In the genomic region with DNA sequence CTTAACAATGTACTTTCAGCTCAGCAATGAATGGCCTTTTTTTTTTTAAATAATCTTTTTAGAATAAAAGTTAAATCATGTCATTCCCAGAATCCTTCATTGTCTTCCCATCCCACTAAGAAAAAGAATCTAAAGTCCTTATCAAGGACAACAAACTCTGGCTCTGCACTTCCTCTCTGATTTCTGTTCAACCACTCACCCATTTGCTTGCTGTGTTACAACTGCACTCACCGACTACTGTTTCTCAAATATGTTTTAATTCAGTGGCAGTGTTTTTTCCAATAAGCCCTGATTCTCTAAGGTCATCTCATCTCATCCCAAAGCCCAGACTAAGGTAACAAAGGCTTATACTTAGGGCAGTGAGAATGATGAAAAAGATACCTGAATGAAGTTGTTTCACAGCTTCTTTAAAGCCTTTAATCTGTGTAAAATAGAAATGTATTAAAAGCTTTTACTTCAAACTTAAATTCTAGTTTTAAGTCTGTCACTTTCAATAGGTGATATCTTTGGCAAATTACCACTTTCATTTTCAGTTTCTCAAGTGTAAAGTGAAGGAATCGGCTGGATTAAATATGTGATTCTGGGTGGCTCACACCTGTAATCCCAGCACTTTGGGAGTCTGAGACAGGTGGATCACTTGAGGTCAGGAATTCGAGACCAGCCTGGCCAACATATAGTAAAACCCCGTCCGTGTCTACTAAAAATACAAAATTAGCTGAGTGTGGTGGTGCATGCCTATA, we compare ENCODE assay signal across 16 cellular contexts.
DNase-seq lines count a peak whose midpoint lies in the region; ATAC-seq, FAIRE-seq and TF ChIP-seq lines count a peak whose summit lies in the region.
"Had no signal": no experiment of that assay in that cellular context is flagged by ENCODE, and none has a peak within 500 bp of the region (broad histone marks: within the 10 kb centered on the region; RNA-seq: fewer than 3 reads in every experiment).

No MANE protein-coding gene starts in this region.

- no peak overlapping the region for H3K4me2 ChIP-seq in HepG2 (ENCODE audit: low read depth, low read length)

- H3K27ac ChIP-seq in right lobe of liver, result no peak overlapping the region
- no peak overlapping the region for H3K27ac ChIP-seq in HepG2 (ENCODE audit: extremely low read length, insufficient read depth, low read length)
- 0 out of 2 replicates have a peak overlapping the region, but pooled peaks have one; percentile 26 for H3K27ac ChIP-seq in RWPE1
- H3K27ac ChIP-seq in thoracic aorta, result no peak overlapping the region
- H3K27ac ChIP-seq: gastroesophageal sphincter had no signal

- H3K79me2 ChIP-seq in HepG2 (ENCODE audit: insufficient read depth, low read length), result no peaks in the 10 kb centered on the region

- intact Hi-C loops in right lobe of liver (cut with DNase I) (no loop called here), HepG2 (cut with micrococcal nuclease; ENCODE audit: unreplicated experiment) (no loop called here), left colon (cut with DNase I, micrococcal nuclease) (no loop called here)

- POLR2A ChIA-PET in HepG2 (lab: Yijun Ruan, JAX), result no interaction called here
- POLR2A ChIA-PET in RWPE1 (lab: Yijun Ruan, JAX; ENCODE audit: low non-redundant PET), result interaction anchor here (0.7 kb wide), 1 partner anchor 382 kb away, joined by 4 read pairs; no protein-coding TSS in a partner anchor

- no peaks in the 10 kb centered on the region for H3K9me3 ChIP-seq in right lobe of liver
- no peaks in the 10 kb centered on the region for H3K9me3 ChIP-seq in HepG2 (ENCODE audit: low read length)
- no peaks in the 10 kb centered on the region for H3K9me3 ChIP-seq in thoracic aorta
- H3K9me3 ChIP-seq: gastroesophageal sphincter had no signal

- in situ Hi-C loops in HepG2 (cut with HindIII; ENCODE audit: extremely low pct_ligation_motif_present, low pct_unique_long_range_greater_than_20kb), result no loop called here

- H3K4me3 ChIP-seq in right lobe of liver (peak overlapping the region in 1 of 3 donors; percentile 32), HepG2 (replicated peaks in 1 of 3; ENCODE audit: insufficient read depth in 1 of 3, low read depth in 2 of 3, low read length in 3 of 3) (no peak overlapping the region), thoracic aorta (peak overlapping the region; percentile 9)
- H3K4me3 ChIP-seq: gastroesophageal sphincter, lung had no signal

- H3K4me1 ChIP-seq in right lobe of liver (peaks cover 0 to 13% (median 1%) of the 10 kb centered on the region in 4 donors), HepG2 (ENCODE audit: insufficient read depth, low read length) (no peaks in the 10 kb centered on the region), thoracic aorta (ENCODE audit: control insufficient read depth in 1 of 2, low read depth in 2 of 2) (no peaks in the 10 kb centered on the region)
- H3K4me1 ChIP-seq: gastroesophageal sphincter had no signal

- TF ChIP-seq RAD21 in HepG2 (CRISPR knock-in tag; IDR thresholded peaks at IDR 0.05), result no peak

- DNase-seq in right lobe of liver, result no peak
- DNase-seq in HepG2 (ENCODE audit: low spot score), result no peak
- DNase-seq in RWPE1 (ENCODE audit: low spot score), result no peak
- no peak for DNase-seq in left colon
- DNase-seq in thoracic aorta (ENCODE audit: low spot score), result no peak
- DNase-seq in NCI-H526 (lab: John Stamatoyannopoulos, UW), result no peak
- DNase-seq in anterior cingulate cortex (lab: John Stamatoyannopoulos, UW), result no peak
- DNase-seq: DMS 273 treated with DMSO at 0.1 percent for 48 hours; NCI-H187 treated with DMSO at 0.1 percent for 48 hours; NCI-H526 treated with DMSO at 0.1 percent for 48 hours; right cardiac atrium; stimulated activated CD4-positive, alpha-beta T cell treated with anti-CD3 and anti-CD28 coated beads, Interleukin-1b, Interleukin-23, amount 100 ng/mL, for 48 hours had no signal

- no peak for TF ChIP-seq POLR2A in right lobe of liver (IDR thresholded peaks at IDR 0.05)
- no peak for TF ChIP-seq POLR2A in HepG2 (IDR thresholded peaks at IDR 0.05; ENCODE audit: insufficient read depth in 1 of 2, low read depth in 2 of 2, low read length in 2 of 2)

- peaks cover 0 to 6% (median 0%) of the 10 kb centered on the region in 4 donors for H3K36me3 ChIP-seq in right lobe of liver
- H3K36me3 ChIP-seq in HepG2 (replicated peaks in 1 of 2; ENCODE audit: control insufficient read depth in 1 of 2, insufficient read depth in 2 of 2, low read length in 2 of 2), result peaks cover 0 to 15% of the 10 kb centered on the region in 2 experiments; a peak in 2 of 5 replicates
- H3K36me3 ChIP-seq in thoracic aorta, result no peaks in the 10 kb centered on the region

- TF ChIP-seq EP300 in HepG2 (IDR thresholded peaks at IDR 0.05; ENCODE audit: low read depth in 2 of 2, low read length in 2 of 2), result no peak
- no peak for TF ChIP-seq EP300 in HepG2 (CRISPR knock-in tag; IDR thresholded peaks at IDR 0.05; ENCODE audit: borderline replicate concordance)

- H3K27me3 ChIP-seq in right lobe of liver (no peaks in the 10 kb centered on the region), HepG2 (ENCODE audit: control insufficient read depth in 1 of 2, insufficient read depth in 2 of 2, low read length in 2 of 2) (no peaks in the 10 kb centered on the region), thoracic aorta (replicated peaks; ENCODE audit: insufficient read depth) (no peaks in the 10 kb centered on the region)
- H3K27me3 ChIP-seq: gastroesophageal sphincter had no signal

- no peaks in the 10 kb centered on the region for H4K20me1 ChIP-seq in HepG2 (ENCODE audit: insufficient read depth, low read length)

- no TSS peak for BruUV-seq in HepG2 (replicated peaks; lab: Mats Ljungman, UMichigan)

- 43% methylated on average over 5 of the region's 5 CpGs for WGBS in right lobe of liver (ENCODE audit: insufficient coverage, low coverage, low lambda C conversion rate, missing lambda C conversion rate)
- WGBS in HepG2 (ENCODE audit: low lambda C conversion rate), result 95% methylated on average over 5 of the region's 5 CpGs

- no peak for FAIRE-seq in HepG2 (lab: Jason Lieb, UNC)

- CTCF ChIA-PET in HepG2 (lab: Yijun Ruan, JAX; ENCODE audit: low intra/inter-chr PET ratio, low total read pairs) (no interaction called here), RWPE1 (lab: Yijun Ruan, JAX) (interaction anchor here (0.6 kb wide), 1 partner anchor 368 kb away, joined by 4 read pairs; no protein-coding TSS in a partner anchor)

- H3K9ac ChIP-seq in HepG2 (ENCODE audit: insufficient read depth, low read depth, low read length), result no peak overlapping the region

- no peak for TF ChIP-seq CTCF in right lobe of liver (IDR thresholded peaks at IDR 0.05)
- no peak for TF ChIP-seq CTCF in HepG2 (CRISPR knock-in tag; IDR thresholded peaks at IDR 0.05)
- no peak for TF ChIP-seq CTCF in RWPE1 (conservative IDR thresholded peaks at IDR 0.05; ENCODE audit: low read depth)
- no peak for TF ChIP-seq CTCF in thoracic aorta (IDR thresholded peaks at IDR 0.05)

- H2AFZ ChIP-seq in HepG2 (ENCODE audit: low read length), result no peak overlapping the region

- ATAC-seq in right lobe of liver (peak in 3 of 4 donors; percentile 30 to 59 (median 42)), HepG2 (no peak), left colon (peak; percentile 54), thoracic aorta (ENCODE audit: insufficient number of reproducible peaks, low FRiP score, low read depth) (no peak), GM19023 (IDR thresholded peaks at IDR 0.05; ENCODE audit: unreplicated experiment) (no peak)
- ATAC-seq: gastroesophageal sphincter, Panc1, right cardiac atrium had no signal

TF ChIP-seq in HepG2, 621 proteins besides CTCF, POLR2A, EP300 and RAD21:
- no peak for TF ChIP-seq POLR2G (IDR thresholded peaks at IDR 0.05; ENCODE audit: low read depth, low read length)

Comparison
In these comparisons a context has a peak if more than half of its experiments do, and no peak if none do; other contexts are left out.
1. ATAC-seq: peak in right lobe of liver (3 of 4) and left colon (single experiment); none in HepG2 (single experiment), thoracic aorta (single experiment) and GM19023 (single experiment).